Comparison of ENCODE assay signal across 37 cellular contexts in genomic region chr16:9401173-9401572, GRCh38.
"Had no signal": no experiment of that assay in that cellular context is flagged by ENCODE, and none has a peak within 500 bp of the region (broad histone marks: within the 10 kb centered on the region; RNA-seq: fewer than 3 reads in every experiment).

No MANE protein-coding gene starts in this region.

- H3K36me3 ChIP-seq: ascending aorta, cardiac muscle cell had no signal

- H3K4me1 Mint-ChIP-seq: activated B cell treated with CpG ODN at 0.5 μM for 24 hours; activated CD4-positive, alpha-beta memory T cell treated with anti-CD3 and anti-CD28 coated beads, Interleukin-2, amount 10 ng/mL, durations not matched to agents 7 days and 5 days; activated CD4-positive, alpha-beta T cell treated with anti-CD3 and anti-CD28 coated beads, Interleukin-2, amount 10 ng/mL, durations not matched to agents 7 days and 5 days; activated CD8-positive, alpha-beta memory T cell treated with anti-CD3 and anti-CD28 coated beads, Interleukin-2, amount 10 ng/mL, durations not matched to agents 7 days and 5 days; activated naive CD4-positive, alpha-beta T cell treated with anti-CD3 and anti-CD28 coated beads, Interleukin-2, amount 10 ng/mL, durations not matched to agents 7 days and 5 days; activated naive CD4-positive, alpha-beta T cell treated with anti-CD3 and anti-CD28 coated beads, Interleukin-2, amount 50 U/mL, for 24 hours; activated naive CD8-positive, alpha-beta T cell treated with anti-CD3 and anti-CD28 coated beads, Interleukin-2, amount 10 ng/mL, durations not matched to agents 7 days and 5 days; activated naive CD8-positive, alpha-beta T cell treated with anti-CD3 and anti-CD28 coated beads, Interleukin-2, amount 50 U/mL, for 24 hours; central memory CD8-positive, alpha-beta T cell had no signal

- H3K9me3 Mint-ChIP-seq: activated naive CD8-positive, alpha-beta T cell treated with anti-CD3 and anti-CD28 coated beads, Interleukin-2, amount 50 U/mL, for 24 hours; activated T-cell treated with anti-CD3 and anti-CD28 coated beads, Interleukin-2, amount 50 U/mL, for 24 hours had no signal

- H3K4me3 ChIP-seq: ascending aorta, cardiac muscle cell had no signal

- H3K4me1 ChIP-seq: ascending aorta had no signal

- H3K36me3 Mint-ChIP-seq: activated CD8-positive, alpha-beta memory T cell treated with anti-CD3 and anti-CD28 coated beads, Interleukin-2, amount 10 ng/mL, durations not matched to agents 7 days and 5 days; activated naive CD4-positive, alpha-beta T cell treated with anti-CD3 and anti-CD28 coated beads, Interleukin-2, amount 10 ng/mL, durations not matched to agents 7 days and 5 days; activated naive CD4-positive, alpha-beta T cell treated with anti-CD3 and anti-CD28 coated beads, Interleukin-2, amount 50 U/mL, for 24 hours; activated naive CD8-positive, alpha-beta T cell; activated naive CD8-positive, alpha-beta T cell treated with anti-CD3 and anti-CD28 coated beads, Interleukin-2, amount 10 ng/mL, durations not matched to agents 7 days and 5 days; brain had no signal

- H3K27ac Mint-ChIP-seq: activated B cell treated with CpG ODN at 0.5 μM for 24 hours; activated CD4-positive, alpha-beta memory T cell treated with anti-CD3 and anti-CD28 coated beads, Interleukin-2, amount 10 ng/mL, durations not matched to agents 7 days and 5 days; activated CD4-positive, alpha-beta T cell treated with anti-CD3 and anti-CD28 coated beads, Interleukin-2, amount 10 ng/mL, durations not matched to agents 7 days and 5 days; activated CD8-positive, alpha-beta memory T cell treated with anti-CD3 and anti-CD28 coated beads, Interleukin-2, amount 10 ng/mL, durations not matched to agents 7 days and 5 days; activated CD8-positive, alpha-beta T cell treated with anti-CD3 and anti-CD28 coated beads, Interleukin-2, amount 10 ng/mL, durations not matched to agents 7 days and 5 days; activated naive CD4-positive, alpha-beta T cell treated with anti-CD3 and anti-CD28 coated beads, Interleukin-2, amount 10 ng/mL, durations not matched to agents 7 days and 5 days; activated naive CD4-positive, alpha-beta T cell treated with anti-CD3 and anti-CD28 coated beads, Interleukin-2, amount 50 U/mL, for 24 hours; activated naive CD8-positive, alpha-beta T cell; activated naive CD8-positive, alpha-beta T cell treated with anti-CD3 and anti-CD28 coated beads, Interleukin-2, amount 10 ng/mL, durations not matched to agents 7 days and 5 days; activated naive CD8-positive, alpha-beta T cell treated with anti-CD3 and anti-CD28 coated beads, Interleukin-2, amount 50 U/mL, for 24 hours; activated T-cell treated with anti-CD3 and anti-CD28 coated beads, Interleukin-2, amount 50 U/mL, for 24 hours; activated T-helper 2 cell treated with anti-CD3 and anti-CD28 coated beads, Interferon-gamma antibody, Interleukin-2, Interleukin-4, amounts not matched to agents 10 μg/mL and 5 μg/mL and 100 μg/mL, durations not matched to agents 14 hours and 24 hours and 36 hours; brain; T-helper 1 cell treated with Interleukin-12 subunit alpha and Interleukin-12 subunit beta and Interleukin-4 antibody, amounts not matched to agents 30 μg/mL and 1 μg/mL, for 36 hours; T-helper 2 cell treated with Interferon-gamma antibody and Interleukin-4, amounts not matched to agents 5 μg/mL and 100 μg/mL, for 36 hours had no signal

- H3K9me3 ChIP-seq: ascending aorta had no signal

- ATAC-seq: activated CD8-positive, alpha-beta memory T cell treated with anti-CD3 and anti-CD28 coated beads, Interleukin-2, amount 10 ng/mL, durations not matched to agents 7 days and 5 days; activated CD8-positive, alpha-beta T cell treated with anti-CD3 and anti-CD28 coated beads, Interleukin-2, amount 10 ng/mL, durations not matched to agents 7 days and 5 days; activated naive CD8-positive, alpha-beta T cell treated with anti-CD3 and anti-CD28 coated beads, Interleukin-2, amount 50 U/mL, for 24 hours had no signal

- H3K27me3 ChIP-seq: ascending aorta, cardiac muscle cell had no signal

- H3K27me3 Mint-ChIP-seq: activated B cell treated with CpG ODN at 0.5 μM for 24 hours; activated CD4-positive, alpha-beta memory T cell treated with anti-CD3 and anti-CD28 coated beads, Interleukin-2, amount 10 ng/mL, durations not matched to agents 7 days and 5 days; activated CD4-positive, alpha-beta T cell treated with anti-CD3 and anti-CD28 coated beads, Interleukin-2, amount 10 ng/mL, durations not matched to agents 7 days and 5 days; activated CD8-positive, alpha-beta memory T cell treated with anti-CD3 and anti-CD28 coated beads, Interleukin-2, amount 10 ng/mL, durations not matched to agents 7 days and 5 days; activated naive CD4-positive, alpha-beta T cell treated with anti-CD3 and anti-CD28 coated beads, Interleukin-2, amount 10 ng/mL, durations not matched to agents 7 days and 5 days; activated naive CD4-positive, alpha-beta T cell treated with anti-CD3 and anti-CD28 coated beads, Interleukin-2, amount 50 U/mL, for 24 hours; activated naive CD8-positive, alpha-beta T cell treated with anti-CD3 and anti-CD28 coated beads, Interleukin-2, amount 10 ng/mL, durations not matched to agents 7 days and 5 days; activated naive CD8-positive, alpha-beta T cell treated with anti-CD3 and anti-CD28 coated beads, Interleukin-2, amount 50 U/mL, for 24 hours; activated T-cell treated with anti-CD3 and anti-CD28 coated beads, Interleukin-2, amount 50 U/mL, for 24 hours; central memory CD8-positive, alpha-beta T cell had no signal

- FAIRE-seq: bronchial epithelial cell, TTC549 had no signal

- H3K27ac ChIP-seq: ascending aorta, cardiac muscle cell, VCaP had no signal

- DNase-seq: activated B cell treated with CpG ODN at 0.5 μM for 24 hours; activated CD4-positive, alpha-beta memory T cell treated with anti-CD3 and anti-CD28 coated beads, Interleukin-2, amount 10 ng/mL, durations not matched to agents 7 days and 5 days; activated CD4-positive, alpha-beta T cell treated with anti-CD3 and anti-CD28 coated beads for 4 hours; activated CD4-positive, alpha-beta T cell treated with anti-CD3 and anti-CD28 coated beads, Interleukin-2, amount 10 ng/mL, durations not matched to agents 7 days and 5 days; activated CD4-positive, alpha-beta T cell treated with anti-CD3 and anti-CD28 coated beads, Interleukin-2, amount 50 U/mL, for 48 hours; activated CD4-positive, CD25-positive, alpha-beta regulatory T cell treated with anti-CD3 and anti-CD28 coated beads, Interleukin-2, amount 50 U/mL, for 72 hours; activated CD8-positive, alpha-beta memory T cell treated with anti-CD3 and anti-CD28 coated beads for 24 hours; activated CD8-positive, alpha-beta memory T cell treated with anti-CD3 and anti-CD28 coated beads, Interleukin-2, amount 10 ng/mL, durations not matched to agents 7 days and 5 days; activated CD8-positive, alpha-beta memory T cell treated with anti-CD3 and anti-CD28 coated beads, Interleukin-2, amount 50 U/mL, for 48 hours; activated CD8-positive, alpha-beta T cell treated with anti-CD3 and anti-CD28 coated beads, Interleukin-2, amount 10 ng/mL, durations not matched to agents 7 days and 5 days; activated effector memory CD4-positive, alpha-beta T cell treated with Interleukin-2 at 50 U/mL for 16 hours; activated gamma-delta T cell; activated naive CD4-positive, alpha-beta T cell treated with anti-CD3 and anti-CD28 coated beads, Interleukin-2, amount 10 ng/mL, durations not matched to agents 7 days and 5 days; activated naive CD4-positive, alpha-beta T cell treated with Interleukin-2 at 50 U/mL for 16 hours; activated naive CD8-positive, alpha-beta T cell treated with anti-CD3 and anti-CD28 coated beads, Interleukin-2, amount 10 ng/mL, durations not matched to agents 7 days and 5 days; activated naive CD8-positive, alpha-beta T cell treated with anti-CD3 and anti-CD28 coated beads, Interleukin-2, amount 50 U/mL, for 24 hours; activated T-cell treated with anti-CD3 and anti-CD28 coated beads, Interleukin-2, amount 50 U/mL, for 24 hours; activated T-cell treated with anti-CD3 and anti-CD28 coated beads, Interleukin-2, amount 50 U/mL, for 48 hours; amygdala; anterior cingulate cortex; caudate nucleus; cerebellar nuclear complex; T-helper 1 cell; T-helper 2 cell; T-helper 9 cell had no signal

- H3K4me3 Mint-ChIP-seq: activated B cell treated with CpG ODN at 0.5 μM for 24 hours; activated CD4-positive, alpha-beta memory T cell treated with anti-CD3 and anti-CD28 coated beads, Interleukin-2, amount 10 ng/mL, durations not matched to agents 7 days and 5 days; activated CD4-positive, alpha-beta T cell treated with anti-CD3 and anti-CD28 coated beads, Interleukin-2, amount 10 ng/mL, durations not matched to agents 7 days and 5 days; activated CD8-positive, alpha-beta memory T cell treated with anti-CD3 and anti-CD28 coated beads, Interleukin-2, amount 10 ng/mL, durations not matched to agents 7 days and 5 days; activated CD8-positive, alpha-beta T cell treated with anti-CD3 and anti-CD28 coated beads, Interleukin-2, amount 10 ng/mL, durations not matched to agents 7 days and 5 days; activated naive CD4-positive, alpha-beta T cell treated with anti-CD3 and anti-CD28 coated beads, Interleukin-2, amount 10 ng/mL, durations not matched to agents 7 days and 5 days; activated naive CD4-positive, alpha-beta T cell treated with anti-CD3 and anti-CD28 coated beads, Interleukin-2, amount 50 U/mL, for 24 hours; activated naive CD8-positive, alpha-beta T cell; activated naive CD8-positive, alpha-beta T cell treated with anti-CD3 and anti-CD28 coated beads, Interleukin-2, amount 10 ng/mL, durations not matched to agents 7 days and 5 days; activated naive CD8-positive, alpha-beta T cell treated with anti-CD3 and anti-CD28 coated beads, Interleukin-2, amount 50 U/mL, for 24 hours; activated T-cell treated with anti-CD3 and anti-CD28 coated beads, Interleukin-2, amount 50 U/mL, for 24 hours; brain; central memory CD8-positive, alpha-beta T cell; T-helper 1 cell treated with Interleukin-12 subunit alpha and Interleukin-12 subunit beta and Interleukin-4 antibody, amounts not matched to agents 30 μg/mL and 1 μg/mL, for 36 hours; T-helper 2 cell treated with Interferon-gamma antibody and Interleukin-4, amounts not matched to agents 5 μg/mL and 100 μg/mL, for 36 hours had no signal
